Comparison of ENCODE assay signal across 23 cellular contexts in the genomic region with DNA sequence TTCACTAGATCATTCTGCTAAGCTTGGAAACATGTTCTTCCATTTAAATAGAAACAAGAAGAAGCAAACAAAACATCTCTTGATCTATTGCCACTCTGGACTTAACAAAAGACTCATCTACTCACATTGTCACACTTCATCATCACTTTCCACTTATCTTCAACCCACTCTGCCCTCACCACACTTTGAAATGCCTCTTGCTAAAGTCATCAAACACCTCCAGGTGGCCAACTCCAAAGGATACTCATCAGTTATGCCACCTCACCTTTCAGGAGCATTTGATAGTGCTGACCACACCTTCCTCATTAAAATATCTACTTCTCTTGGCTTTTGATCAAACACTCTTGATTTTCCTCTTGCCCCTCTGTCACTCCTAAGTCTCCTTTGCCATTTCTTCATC.
"Had no signal": no experiment of that assay in that cellular context is flagged by ENCODE, and none has a peak within 500 bp of the region (broad histone marks: within the 10 kb centered on the region; RNA-seq: fewer than 3 reads in every experiment).

No MANE protein-coding gene starts in this region.

- H3K36me3 ChIP-seq: neutrophil, right lobe of liver, upper lobe of right lung had no signal

- H3K4me1 Mint-ChIP-seq: mesothelial cell of epicardium, naive B cell had no signal

- DNase-seq: activated CD4-positive, alpha-beta memory T cell treated with anti-CD3 and anti-CD28 coated beads for 36 hours; activated CD4-positive, alpha-beta T cell treated with anti-CD3 and anti-CD28 coated beads, Interleukin-2, amount 10 ng/mL, durations not matched to agents 24 days and 14 days; activated T-cell treated with anti-CD3 and anti-CD28 coated beads, Interleukin-2, amount 50 U/mL, for 4 hours; amygdala; central memory CD4-positive, alpha-beta T cell; foreskin melanocyte; heart right ventricle; left ventricle myocardium inferior; naive B cell; nephron progenitor cell; right lobe of liver; stimulated activated CD4-positive, alpha-beta T cell treated with anti-CD3 and anti-CD28 coated beads, Interleukin-2, amount 100 ng/mL, for 48 hours; T-helper 9 cell; tibial artery; upper lobe of right lung had no signal

- H3K27me3 Mint-ChIP-seq: activated CD4-positive, alpha-beta memory T cell treated with anti-CD3 and anti-CD28 coated beads for 36 hours; activated CD4-positive, alpha-beta T cell treated with anti-CD3 and anti-CD28 coated beads, Interleukin-2, amount 10 ng/mL, durations not matched to agents 24 days and 14 days; dendritic cell treated with granulocyte-macrophage colony-stimulating factor and Interleukin-4, amounts not matched to agents 40 ng/mL and 50 ng/mL, for 4 days; naive B cell had no signal

- H3K27ac Mint-ChIP-seq: activated CD4-positive, alpha-beta memory T cell treated with anti-CD3 and anti-CD28 coated beads for 36 hours; activated CD4-positive, alpha-beta T cell treated with anti-CD3 and anti-CD28 coated beads, Interleukin-2, amount 10 ng/mL, durations not matched to agents 24 days and 14 days; activated T-helper 2 cell treated with anti-CD3 and anti-CD28 coated beads, Interferon-gamma antibody, Interleukin-2, Interleukin-4, amounts not matched to agents 10 μg/mL and 5 μg/mL and 100 μg/mL, durations not matched to agents 14 hours and 24 hours and 36 hours; dendritic cell treated with granulocyte-macrophage colony-stimulating factor and Interleukin-4, amounts not matched to agents 40 ng/mL and 50 ng/mL, for 4 days; mesothelial cell of epicardium; naive B cell; nephron progenitor cell; T-helper 1 cell treated with Interleukin-12 subunit alpha and Interleukin-12 subunit beta and Interleukin-4 antibody, amounts not matched to agents 30 μg/mL and 1 μg/mL, for 36 hours had no signal

- H3K4me3 ChIP-seq: esophagus muscularis mucosa, heart right ventricle, left ventricle myocardium inferior, right lobe of liver, suprapubic skin, tibial artery, upper lobe of right lung had no signal

- H3K27ac ChIP-seq: esophagus muscularis mucosa, heart right ventricle, left ventricle myocardium inferior, neutrophil, right lobe of liver, suprapubic skin, tibial artery, upper lobe of right lung, VCaP had no signal

- H3K9me3 Mint-ChIP-seq: activated CD4-positive, alpha-beta memory T cell treated with anti-CD3 and anti-CD28 coated beads for 36 hours; activated CD4-positive, alpha-beta T cell treated with anti-CD3 and anti-CD28 coated beads, Interleukin-2, amount 10 ng/mL, durations not matched to agents 24 days and 14 days; activated T-helper 2 cell treated with anti-CD3 and anti-CD28 coated beads, Interferon-gamma antibody, Interleukin-2, Interleukin-4, amounts not matched to agents 10 μg/mL and 5 μg/mL and 100 μg/mL, durations not matched to agents 14 hours and 24 hours and 36 hours; dendritic cell treated with granulocyte-macrophage colony-stimulating factor and Interleukin-4, amounts not matched to agents 40 ng/mL and 50 ng/mL, for 4 days; nephron progenitor cell; T-helper 1 cell treated with Interleukin-12 subunit alpha and Interleukin-12 subunit beta and Interleukin-4 antibody, amounts not matched to agents 30 μg/mL and 1 μg/mL, for 36 hours had no signal

- H3K27me3 ChIP-seq: esophagus muscularis mucosa, heart right ventricle, neutrophil, right lobe of liver, suprapubic skin, tibial artery, upper lobe of right lung had no signal

- H3K4me1 ChIP-seq: esophagus muscularis mucosa, heart right ventricle, left ventricle myocardium inferior, suprapubic skin, tibial artery, upper lobe of right lung had no signal

- H3K9me3 ChIP-seq: esophagus muscularis mucosa, heart right ventricle, left ventricle myocardium inferior, neutrophil, right lobe of liver, suprapubic skin, tibial artery, upper lobe of right lung had no signal

- H3K4me3 Mint-ChIP-seq: activated CD4-positive, alpha-beta memory T cell treated with anti-CD3 and anti-CD28 coated beads for 36 hours; activated CD4-positive, alpha-beta T cell treated with anti-CD3 and anti-CD28 coated beads, Interleukin-2, amount 10 ng/mL, durations not matched to agents 24 days and 14 days; activated T-cell treated with anti-CD3 and anti-CD28 coated beads, Interleukin-2, amount 50 U/mL, for 4 hours; dendritic cell treated with granulocyte-macrophage colony-stimulating factor and Interleukin-4, amounts not matched to agents 40 ng/mL and 50 ng/mL, for 4 days; mesothelial cell of epicardium; naive B cell; nephron progenitor cell; T-helper 1 cell treated with Interleukin-12 subunit alpha and Interleukin-12 subunit beta and Interleukin-4 antibody, amounts not matched to agents 30 μg/mL and 1 μg/mL, for 36 hours had no signal

- ATAC-seq: activated T-cell treated with anti-CD3 and anti-CD28 coated beads, Interleukin-2, amount 50 U/mL, for 4 hours; heart right ventricle; right lobe of liver; upper lobe of right lung had no signal
